ENCODE assay signal across 8 cellular contexts in the genomic region with DNA sequence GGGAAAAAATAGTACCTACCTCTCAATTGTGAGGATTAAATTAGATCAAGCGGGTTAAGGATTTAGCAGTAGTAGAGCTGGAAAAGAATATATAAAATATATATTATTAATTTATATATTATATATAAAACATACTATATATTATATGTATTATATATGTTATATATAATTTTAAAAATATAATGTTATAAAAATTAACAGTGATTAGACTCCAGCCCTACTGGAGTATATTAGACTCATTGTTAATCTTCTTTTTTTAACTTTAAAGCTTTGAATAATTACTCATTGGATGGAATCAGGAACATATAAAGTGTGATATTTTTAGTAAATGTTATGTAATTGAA. TPM values are rescaled to one million over a fixed set of nuclear protein-coding genes. Genes with fewer than 3 reads are reported as not detected.
DNase-seq lines count a peak whose midpoint lies in the region; ATAC-seq and TF ChIP-seq lines count a peak whose summit lies in the region.

No MANE protein-coding gene starts in this region.

- no peak for TF ChIP-seq POLR2A in spleen (IDR thresholded peaks at IDR 0.05)

- H3K9me3 Mint-ChIP-seq in HFFc6, result no peaks in the 10 kb centered on the region
- no peaks in the 10 kb centered on the region for H3K9me3 Mint-ChIP-seq in activated CD4-positive, alpha-beta memory T cell treated with anti-CD3 and anti-CD28 coated beads for 36 hours

- peak overlapping the region; percentile 97; the same call in 1 of the 2 replicates for H3K4me3 ChIP-seq in iPS DF 6.9 (ENCODE audit: low read length)
- H3K4me3 ChIP-seq in spleen, result peak overlapping the region in 6 of 8 donors; percentile 37 to 78 (median 46)
- H3K4me3 ChIP-seq in aorta (ENCODE audit: low read length in 2 of 2), result no peak overlapping the region

- H3K4me3 Mint-ChIP-seq in HFFc6, result peak overlapping the region; percentile 98
- peak overlapping the region; percentile 99 for H3K4me3 Mint-ChIP-seq in activated CD4-positive, alpha-beta memory T cell treated with anti-CD3 and anti-CD28 coated beads for 36 hours

- H3K27me3 Mint-ChIP-seq in HFFc6 (ENCODE audit: insufficient read depth), result peaks cover 1% of the 10 kb centered on the region; the same call in 1 of the 2 replicates
- H3K27me3 Mint-ChIP-seq in activated CD4-positive, alpha-beta memory T cell treated with anti-CD3 and anti-CD28 coated beads for 36 hours, result no peaks in the 10 kb centered on the region

- H3K36me3 ChIP-seq in iPS DF 6.9 (ENCODE audit: control insufficient read depth, insufficient read depth, low read length) (peaks cover 10% of the 10 kb centered on the region), spleen (peaks cover 0 to 54% (median 43%) of the 10 kb centered on the region in 6 donors), aorta (ENCODE audit: control insufficient read depth in 1 of 2, insufficient read depth in 2 of 2, low read length in 1 of 2) (no peaks in the 10 kb centered on the region)

- H3K4me1 Mint-ChIP-seq in HFFc6 (ENCODE audit: low read depth), result peaks cover 16% of the 10 kb centered on the region
- H3K4me1 Mint-ChIP-seq in activated CD4-positive, alpha-beta memory T cell treated with anti-CD3 and anti-CD28 coated beads for 36 hours (ENCODE audit: low read depth), result peaks cover 34% of the 10 kb centered on the region

- H3K36me3 Mint-ChIP-seq in HFFc6 (ENCODE audit: low read depth), result peaks cover 10% of the 10 kb centered on the region; the same call in 1 of the 2 replicates
- peaks cover 26% of the 10 kb centered on the region for H3K36me3 Mint-ChIP-seq in activated CD4-positive, alpha-beta memory T cell treated with anti-CD3 and anti-CD28 coated beads for 36 hours

- POLR2A ChIA-PET in activated CD4-positive, alpha-beta memory T cell treated with anti-CD3 and anti-CD28 coated beads for 36 hours (lab: Charles Lee), result interaction anchor here (0.7 to 2.4 kb wide), 4 partner anchors 23 to 1286 kb away, joined by 3 to 13 read pairs (median 6); a partner anchor contains a TSS

- H3K9me3 ChIP-seq in iPS DF 6.9 (ENCODE audit: control insufficient read depth, insufficient read depth, low read length) (no peaks in the 10 kb centered on the region), spleen (no peaks in the 10 kb centered on the region), aorta (ENCODE audit: control insufficient read depth, low read length) (no peaks in the 10 kb centered on the region)

- TF ChIP-seq CTCF in HFFc6 (IDR thresholded peaks at IDR 0.05) (no peak), spleen (IDR thresholded peaks at IDR 0.05 in 8 of 11, conservative IDR thresholded peaks at IDR 0.05 in 3 of 11) (no peak)

- H3K27ac ChIP-seq in iPS DF 6.9 (ENCODE audit: low read length) (no peak overlapping the region), spleen (peak overlapping the region; percentile 93 to 100 (median 99)), aorta (ENCODE audit: low read depth in 1 of 2, low read length in 2 of 2) (no peak overlapping the region)

- DNase-seq in HFFc6 (no peak), iPS DF 6.9 (ENCODE audit: low read depth, low spot score) (no peak), spleen (no peak), aorta (no peak)
- no peak for DNase-seq in activated CD4-positive, alpha-beta memory T cell treated with anti-CD3 and anti-CD28 coated beads for 36 hours

- WGBS in iPS DF 6.9 (ENCODE audit: insufficient coverage, insufficient read length), result no CpG with 5 or more reads among the region's 1 CpG
- 55 to 81% (median 73%) methylated on average over 1 of the region's 1 CpG for WGBS in spleen, 5 donors
- WGBS in aorta, 2 donors, result 47 to 61% methylated on average over 1 of the region's 1 CpG

- intact Hi-C loops in activated CD4-positive, alpha-beta memory T cell treated with anti-CD3 and anti-CD28 coated beads for 36 hours (cut with micrococcal nuclease), result loop anchor here (1.0 to 5.0 kb wide), 8 partner anchors 41 to 639 kb away; a partner anchor contains a TSS
- intact Hi-C loops in spleen (cut with DNase I; ENCODE audit: low total_unique reads) (no loop called here), aorta (cut with DNase I) (loop anchor here in 1 of 2 donors (5.0 kb wide), 2 partner anchors 210 to 225 kb away; a partner anchor contains a TSS)

- H3K4me1 ChIP-seq in iPS DF 6.9 (ENCODE audit: control insufficient read depth, insufficient read depth, low read length), result no peaks in the 10 kb centered on the region
- H3K4me1 ChIP-seq in spleen, result peaks cover 32 to 79% (median 55%) of the 10 kb centered on the region in 6 donors
- H3K4me1 ChIP-seq in aorta (ENCODE audit: control insufficient read depth in 1 of 2, insufficient read depth in 2 of 2, low read length in 2 of 2), result no peaks in the 10 kb centered on the region

- peak overlapping the region; percentile 100 for H3K27ac Mint-ChIP-seq in HFFc6
- peak overlapping the region; percentile 99 for H3K27ac Mint-ChIP-seq in activated CD4-positive, alpha-beta memory T cell treated with anti-CD3 and anti-CD28 coated beads for 36 hours

- H3K27me3 ChIP-seq in iPS DF 6.9 (ENCODE audit: control insufficient read depth, insufficient read depth, low read length) (no peaks in the 10 kb centered on the region), spleen (replicated peaks in 1 of 7) (no peaks in the 10 kb centered on the region), aorta (ENCODE audit: control insufficient read depth in 1 of 2, insufficient read depth in 2 of 2, low read length in 1 of 2) (no peaks in the 10 kb centered on the region)

- ATAC-seq in HG03045 (IDR thresholded peaks at IDR 0.05; ENCODE audit: unreplicated experiment), result no peak
- ATAC-seq in HG02642 (IDR thresholded peaks at IDR 0.05; ENCODE audit: poor library complexity, unreplicated experiment), result no peak
- ATAC-seq in GM18867 (IDR thresholded peaks at IDR 0.05; ENCODE audit: unreplicated experiment), result no peak
- ATAC-seq in aorta (ENCODE audit: low FRiP score), result no peak

- CTCF ChIA-PET in activated CD4-positive, alpha-beta memory T cell treated with anti-CD3 and anti-CD28 coated beads for 36 hours (lab: Charles Lee), result interaction anchor here (0.9 to 3.5 kb wide), 11 partner anchors 21 to 225 kb away, joined by 3 to 43 read pairs (median 8); a partner anchor contains a TSS

RNA-seq across cellular contexts. Expression of a gene that starts 0.4 kb away (rescaled TPM):
- total RNA-seq in HFFc6 (2021; fragmentation: NEBNext Ultra II Directional; extraction: Animal tissue kit (Norgen Biotek cat#: 25700)), result 10 to 100 TPM; 69.9 to 84.3 (median 77.9) TPM
- 10 to 100 TPM; 63.2 to 65.2 TPM for total RNA-seq in activated CD4-positive, alpha-beta memory T cell treated with anti-CD3 and anti-CD28 coated beads for 36 hours
- total RNA-seq in spleen, result 10 to 100 TPM; 38.7 to 66.2 (median 48.2) TPM
- polyA plus RNA-seq in spleen, result 100 to 1,000 TPM; 128 to 157 (median 140) TPM
- total RNA-seq in aorta, result 10 to 100 TPM; 39.6 to 40.7 TPM
- 100 to 1,000 TPM in 1 of 2 donors, 10 to 100 TPM in 1; 88.7 to 125 TPM for polyA plus RNA-seq in aorta

RNA-seq across cellular contexts. Expression of a gene that starts 0.6 kb away (rescaled TPM):
- 10 to 100 TPM in 4 of 6 experiments, 1 to 10 TPM in 2; 9.1 to 13.8 (median 10.4) TPM for total RNA-seq in HFFc6 (2021; fragmentation: NEBNext Ultra II Directional; extraction: Animal tissue kit (Norgen Biotek cat#: 25700))
- 10 to 100 TPM; 38.2 to 41.8 TPM for total RNA-seq in activated CD4-positive, alpha-beta memory T cell treated with anti-CD3 and anti-CD28 coated beads for 36 hours
- total RNA-seq in spleen (10 to 100 TPM; 28.8 to 37.1 (median 34.3) TPM), aorta (10 to 100 TPM; 15.7 to 24.3 TPM)
- polyA plus RNA-seq in spleen (10 to 100 TPM; 17.1 to 30.8 (median 17.5) TPM), aorta (10 to 100 TPM in 1 of 2 donors, 1 to 10 TPM in 1; 7.1 to 25.6 TPM)

RNA-seq across cellular contexts. Expression of a gene that starts 9.9 kb away (rescaled TPM):
- not detected for total RNA-seq in HFFc6 (2021; fragmentation: NEBNext Ultra II Directional; extraction: Animal tissue kit (Norgen Biotek cat#: 25700))
- total RNA-seq in activated CD4-positive, alpha-beta memory T cell treated with anti-CD3 and anti-CD28 coated beads for 36 hours, result not detected
- total RNA-seq in spleen, result not detected
- polyA plus RNA-seq in spleen, result not detected
- not detected for total RNA-seq in aorta
- not detected for polyA plus RNA-seq in aorta

RNA-seq across cellular contexts. Expression of a gene that starts 24.1 kb away (rescaled TPM):
- not detected for total RNA-seq in HFFc6 (2021; fragmentation: NEBNext Ultra II Directional; extraction: Animal tissue kit (Norgen Biotek cat#: 25700))
- 10 to 100 TPM; 24.4 to 25.2 TPM for total RNA-seq in activated CD4-positive, alpha-beta memory T cell treated with anti-CD3 and anti-CD28 coated beads for 36 hours
- total RNA-seq in spleen (10 to 100 TPM in 6 of 7 donors, 1 to 10 TPM in 1; 8.1 to 22.6 (median 15.2) TPM), aorta (1 to 10 TPM; 1.9 to 2.0 TPM)
- polyA plus RNA-seq in spleen (10 to 100 TPM; 16.2 to 19.1 (median 18.7) TPM), aorta (1 to 10 TPM; 1.7 to 5.5 TPM)

RNA-seq across cellular contexts. Expression of a gene that starts 53.9 kb away (rescaled TPM):
- total RNA-seq in HFFc6 (2021; fragmentation: NEBNext Ultra II Directional; extraction: Animal tissue kit (Norgen Biotek cat#: 25700)), result not detected
- total RNA-seq in activated CD4-positive, alpha-beta memory T cell treated with anti-CD3 and anti-CD28 coated beads for 36 hours, result 1 to 10 TPM; 3.1 to 3.7 TPM
- 1 to 10 TPM in 6 of 7 donors, under 1 TPM in 1; 0.75 to 9.0 (median 2.5) TPM for total RNA-seq in spleen
- 1 to 10 TPM in 2 of 3 donors, under 1 TPM in 1; 0.39 to 1.1 (median 1.1) TPM for polyA plus RNA-seq in spleen
- under 1 TPM; 0.26 to 0.60 TPM for total RNA-seq in aorta
- 10 to 100 TPM in 1 of 2 donors, under 1 TPM in 1; 0.84 to 29.2 TPM for polyA plus RNA-seq in aorta

Comparison
In these comparisons a context has a peak if more than half of its experiments do, and no peak if none do; other contexts are left out.
1. H3K27ac ChIP-seq: peak in spleen (8 of 8); none in iPS DF 6.9 (single experiment) and aorta (0 of 2).
2. H3K4me3 ChIP-seq: peak in iPS DF 6.9 (single experiment) and spleen (6 of 8); none in aorta (0 of 2).